ENCODE assay signal across 17 cellular contexts in genomic region chr20:22673467-22673866, GRCh38.
DNase-seq lines count a peak whose midpoint lies in the region; ATAC-seq, FAIRE-seq and TF ChIP-seq lines count a peak whose summit lies in the region.
"Had no signal": no experiment of that assay in that cellular context is flagged by ENCODE, and none has a peak within 500 bp of the region (broad histone marks: within the 10 kb centered on the region; RNA-seq: fewer than 3 reads in every experiment).

No MANE protein-coding gene starts in this region.

- no peak overlapping the region for H3K4me3 ChIP-seq in H1 (ENCODE audit: extremely low read depth in 1 of 4, insufficient read depth in 2 of 4, low read depth in 3 of 4, low read length in 4 of 4)
- H3K4me3 ChIP-seq in pancreas = no peak overlapping the region
- H3K4me3 ChIP-seq in upper lobe of right lung = no peak overlapping the region
- H3K4me3 ChIP-seq: GM12878 had no signal

- 0 out of 2 replicates have a peak overlapping the region, but pooled peaks have one; percentile 40 for H2BK20ac ChIP-seq in H1 (ENCODE audit: low read length)

- H3K36me3 Mint-ChIP-seq in stimulated activated naive B cell treated with anti-CD40 and anti-IgM and Interleukin-4, amounts not matched to agents 10 μg/mL and 1 μg/mL and 100 μg/mL, for 72 hours = peaks cover 2 to 7% of the 10 kb centered on the region in 2 donors
- H3K36me3 Mint-ChIP-seq: CD4-positive, alpha-beta memory T cell had no signal

- POLR2A ChIA-PET in H1 (lab: Charles Lee; ENCODE audit: partially characterized antibody) = no interaction called here

- no peak overlapping the region for H2AFZ ChIP-seq in H1 (ENCODE audit: low read length)

- H2BK5ac ChIP-seq in H1 (ENCODE audit: low read depth, low read length) = no peak overlapping the region

- no peaks in the 10 kb centered on the region for H3K79me1 ChIP-seq in H1 (ENCODE audit: low read depth, low read length)

- DNase-seq in NCI-H748 (lab: John Stamatoyannopoulos, UW; ENCODE audit: unreplicated experiment) (peak; percentile 81), H1 (ENCODE audit: low read depth in 1 of 2, low spot score in 2 of 2) (no peak), pancreas (peak in 1 of 6 donors; percentile 18), upper lobe of right lung (no peak), D721Med (ENCODE audit: insufficient read length, low spot score) (no peak), Right ventricle myocardium superior (no peak)
- no peak for DNase-seq in stimulated activated naive B cell treated with anti-CD40 and anti-IgM and Interleukin-4, amounts not matched to agents 10 μg/mL and 1 μg/mL and 100 μg/mL, for 72 hours
- DNase-seq: C1 segment of cervical spinal cord; CD4-positive, alpha-beta memory T cell; COR-L47; DMS 273 treated with DMSO at 0.1 percent for 48 hours; DMS79; EL; GDM1; H9 had no signal

- H3K4me1 ChIP-seq in H1 (replicated peaks in 1 of 4; ENCODE audit: control insufficient read depth in 3 of 4, insufficient read depth in 4 of 4, low read length in 3 of 4) = no peaks in the 10 kb centered on the region; a peak in 1 of 7 replicates
- no peaks in the 10 kb centered on the region for H3K4me1 ChIP-seq in pancreas
- H3K4me1 ChIP-seq in upper lobe of right lung = no peaks in the 10 kb centered on the region

- no peak for TF ChIP-seq RAD21 in H1 (IDR thresholded peaks at IDR 0.05 in 1 of 2, conservative IDR thresholded peaks at IDR 0.05 in 1 of 2; ENCODE audit: low read depth in 2 of 2, low read length in 2 of 2)

- TF ChIP-seq CTCF in H1 (IDR thresholded peaks at IDR 0.05; ENCODE audit: control extremely low read depth in 1 of 3, insufficient read depth in 1 of 3, low read depth in 1 of 3, low read length in 3 of 3) = no peak
- TF ChIP-seq CTCF in pancreas (IDR thresholded peaks at IDR 0.05) = no peak
- TF ChIP-seq CTCF in upper lobe of right lung (IDR thresholded peaks at IDR 0.05) = no peak
- TF ChIP-seq CTCF in D721Med (IDR thresholded peaks at IDR 0.05; ENCODE audit: insufficient read depth, missing control alignments) = no peak

- no peaks in the 10 kb centered on the region for H3K23me2 ChIP-seq in H1 (ENCODE audit: low read depth, low read length)

- H3K14ac ChIP-seq in H1 (ENCODE audit: insufficient read length) = no peak overlapping the region

- H4K20me1 ChIP-seq in H1 (replicated peaks in 1 of 2; ENCODE audit: control insufficient read depth in 1 of 2, insufficient read depth in 2 of 2, low read length in 2 of 2) = no peaks in the 10 kb centered on the region

- no peak overlapping the region for H4K5ac ChIP-seq in H1 (ENCODE audit: insufficient read length, low read depth, low read length)

- no peaks in the 10 kb centered on the region for H3K79me2 ChIP-seq in H1 (ENCODE audit: control insufficient read depth in 1 of 2, insufficient read depth in 2 of 2, low read length in 2 of 2)

- no peak for TF ChIP-seq EP300 in H1 (IDR thresholded peaks at IDR 0.05; ENCODE audit: borderline replicate concordance in 1 of 2, low read depth in 2 of 2, low read length in 2 of 2)

- no peak overlapping the region for H3K56ac ChIP-seq in H1 (replicated peaks; ENCODE audit: insufficient read length, low read depth, low read length)

- peak overlapping the region; percentile 94; the same call in 1 of the 2 replicates for H2BK15ac ChIP-seq in H1 (ENCODE audit: low read length)

- no peak overlapping the region for H3K18ac ChIP-seq in H1 (ENCODE audit: extremely low read depth, low read length)

- TF ChIP-seq POLR2A in H1 (IDR thresholded peaks at IDR 0.05; ENCODE audit: control extremely low read depth in 1 of 2, low read depth in 2 of 2, low read length in 2 of 2) = no peak

- H3K27me3 ChIP-seq in H1 (replicated peaks in 1 of 4; ENCODE audit: control insufficient read depth in 3 of 4, extremely low read depth in 1 of 4, insufficient read depth in 3 of 4, low read length in 3 of 4) (no peaks in the 10 kb centered on the region), pancreas (no peaks in the 10 kb centered on the region), upper lobe of right lung (peaks cover 4% of the 10 kb centered on the region)

- intact Hi-C loops in pancreas (cut with DNase I) = no loop called here
- intact Hi-C loops in upper lobe of right lung (cut with DNase I) = no loop called here
- intact Hi-C loops in Right ventricle myocardium superior (cut with DNase I) = no loop called here

- 96% methylated on average over 6 of the region's 6 CpGs; no CpG with 5 or more reads in 1 of the 2 experiments for WGBS in H1 (ENCODE audit: extremely low coverage in 1 of 2, insufficient coverage in 1 of 2, insufficient read length in 1 of 2, insufficient replicate concordance in 2 of 2, low coverage in 1 of 2, low lambda C conversion rate in 2 of 2, missing lambda C conversion rate in 1 of 2), 2 experiments
- 13 to 21% methylated on average over 6 of the region's 6 CpGs for WGBS in pancreas, 2 donors

- peaks cover 9 to 11% of the 10 kb centered on the region in 2 donors for H3K4me1 Mint-ChIP-seq in stimulated activated naive B cell treated with anti-CD40 and anti-IgM and Interleukin-4, amounts not matched to agents 10 μg/mL and 1 μg/mL and 100 μg/mL, for 72 hours
- H3K4me1 Mint-ChIP-seq: CD4-positive, alpha-beta memory T cell had no signal

- no peak overlapping the region for H2BK120ac ChIP-seq in H1 (replicated peaks; ENCODE audit: low read depth, low read length)

- ATAC-seq in pancreas = peak in 3 of 4 donors; percentile 44 to 78 (median 75)
- no peak for ATAC-seq in upper lobe of right lung
- no peak for ATAC-seq in stimulated activated naive B cell treated with anti-CD40 and anti-IgM and Interleukin-4, amounts not matched to agents 10 μg/mL and 1 μg/mL and 100 μg/mL, for 72 hours (replicated peaks)
- ATAC-seq in Right ventricle myocardium superior (ENCODE audit: poor library complexity) = no peak
- ATAC-seq: GM12878, HCT116 had no signal

- no peak overlapping the region for H3K4me2 ChIP-seq in H1 (ENCODE audit: insufficient read depth in 1 of 2, low read depth in 2 of 2, low read length in 2 of 2)

- H4K91ac ChIP-seq in H1 (replicated peaks; ENCODE audit: insufficient read length, low read length) = no peak overlapping the region

- no peak overlapping the region for H3K9ac ChIP-seq in H1 (replicated peaks in 1 of 4; ENCODE audit: extremely low read depth in 1 of 4, low read depth in 3 of 4, low read length in 3 of 4)

- H3K4ac ChIP-seq in H1 (replicated peaks; ENCODE audit: insufficient read length, low read depth, low read length) = no peak overlapping the region

- H3K23ac ChIP-seq in H1 (ENCODE audit: insufficient read length) = no peak overlapping the region

- H3K27ac ChIP-seq in H1 (ENCODE audit: low read depth, low read length) (no peak overlapping the region), pancreas (no peak overlapping the region), upper lobe of right lung (no peak overlapping the region)

- H3K36me3 ChIP-seq in H1 (ENCODE audit: control insufficient read depth in 2 of 4, insufficient read depth in 4 of 4, low read length in 3 of 4) (no peaks in the 10 kb centered on the region), pancreas (no peaks in the 10 kb centered on the region), upper lobe of right lung (no peaks in the 10 kb centered on the region)

- H3K9me3 Mint-ChIP-seq in stimulated activated naive B cell treated with anti-CD40 and anti-IgM and Interleukin-4, amounts not matched to agents 10 μg/mL and 1 μg/mL and 100 μg/mL, for 72 hours = peaks cover 7 to 8% of the 10 kb centered on the region in 2 donors

- peak overlapping the region; percentile 75; the same call in 1 of the 2 replicates for H2AK5ac ChIP-seq in H1 (ENCODE audit: low read depth, low read length)

- no peak for FAIRE-seq in H1 (lab: Jason Lieb, UNC)
- no peak for FAIRE-seq in pancreas (lab: Jason Lieb, UNC)
- no peak for FAIRE-seq in D721Med (lab: Jason Lieb, UNC)
- FAIRE-seq: GM12878 had no signal

- no peak overlapping the region for H3K27ac Mint-ChIP-seq in stimulated activated naive B cell treated with anti-CD40 and anti-IgM and Interleukin-4, amounts not matched to agents 10 μg/mL and 1 μg/mL and 100 μg/mL, for 72 hours
- H3K27ac Mint-ChIP-seq: CD4-positive, alpha-beta memory T cell had no signal

- H3K4me3 Mint-ChIP-seq in stimulated activated naive B cell treated with anti-CD40 and anti-IgM and Interleukin-4, amounts not matched to agents 10 μg/mL and 1 μg/mL and 100 μg/mL, for 72 hours = no peak overlapping the region
- H3K4me3 Mint-ChIP-seq: CD4-positive, alpha-beta memory T cell; H9 had no signal

- CTCF ChIA-PET in H1 (lab: Charles Lee; ENCODE audit: partially characterized antibody) = interaction anchor here (1.2 kb wide), 1 partner anchor 87 kb away, joined by 3 read pairs; no protein-coding TSS in a partner anchor

- peaks cover 0 to 2% of the 10 kb centered on the region in 2 experiments; a peak in 1 of 4 replicates for H3K9me3 ChIP-seq in H1 (ENCODE audit: insufficient read depth in 2 of 2, low read depth in 1 of 2, low read length in 1 of 2)
- H3K9me3 ChIP-seq in pancreas = peaks cover 0 to 5% (median 0%) of the 10 kb centered on the region in 4 donors
- peaks cover 3% of the 10 kb centered on the region for H3K9me3 ChIP-seq in upper lobe of right lung

- no peak overlapping the region for H4K8ac ChIP-seq in H1 (ENCODE audit: extremely low read depth, insufficient read depth, low read length)

- H2BK12ac ChIP-seq in H1 (ENCODE audit: low read depth, low read length) = no peak overlapping the region

- H3K27me3 Mint-ChIP-seq in stimulated activated naive B cell treated with anti-CD40 and anti-IgM and Interleukin-4, amounts not matched to agents 10 μg/mL and 1 μg/mL and 100 μg/mL, for 72 hours = peaks cover 6 to 11% of the 10 kb centered on the region in 2 donors
- H3K27me3 Mint-ChIP-seq: CD4-positive, alpha-beta memory T cell had no signal

TF ChIP-seq in H1, 55 proteins besides CTCF, POLR2A, EP300 and RAD21 (continues in another document):
- no peak for TF ChIP-seq JUND (IDR thresholded peaks at IDR 0.05; ENCODE audit: low read length)
- TF ChIP-seq SP1 (IDR thresholded peaks at IDR 0.05; ENCODE audit: low read depth, low read length) = no peak
- no peak for TF ChIP-seq CBX5 (IDR thresholded peaks at IDR 0.05; ENCODE audit: low read depth, low read length)
- no peak for TF ChIP-seq BRCA1 (IDR thresholded peaks at IDR 0.05; ENCODE audit: low read depth, low read length)
- no peak for TF ChIP-seq CHD1 (IDR thresholded peaks at IDR 0.05; ENCODE audit: low read depth, low read length)
- TF ChIP-seq MAFK (IDR thresholded peaks at IDR 0.05; ENCODE audit: low read depth, low read length) = no peak
- TF ChIP-seq EGR1 (IDR thresholded peaks at IDR 0.05; ENCODE audit: borderline replicate concordance, low read depth, low read length) = no peak
- TF ChIP-seq SIN3A (conservative IDR thresholded peaks at IDR 0.05 in 1 of 2, IDR thresholded peaks at IDR 0.05 in 1 of 2; ENCODE audit: low read depth in 1 of 2, low read length in 2 of 2) = no peak
- no peak for TF ChIP-seq POU5F1 (IDR thresholded peaks at IDR 0.05; ENCODE audit: low read depth, low read length)
- TF ChIP-seq TAF1 (IDR thresholded peaks at IDR 0.05; ENCODE audit: low read depth, low read length) = no peak
- TF ChIP-seq GTF2F1 (IDR thresholded peaks at IDR 0.05; ENCODE audit: borderline replicate concordance, low read depth, low read length) = no peak
- no peak for TF ChIP-seq KDM5A (IDR thresholded peaks at IDR 0.05; ENCODE audit: low read length)
- no peak for TF ChIP-seq CEBPB (IDR thresholded peaks at IDR 0.05; ENCODE audit: low read depth, low read length)

Comparison
In these comparisons a context has a peak if more than half of its experiments do, and no peak if none do; other contexts are left out.
1. ATAC-seq: peak in pancreas (3 of 4); none in upper lobe of right lung (single experiment), stimulated activated naive B cell treated with anti-CD40 and anti-IgM and Interleukin-4, amounts not matched to agents 10 μg/mL and 1 μg/mL and 100 μg/mL, for 72 hours (0 of 2) and Right ventricle myocardium superior (single experiment).